Comparison of ENCODE assay signal across 22 cellular contexts in genomic region chr17:50393700-50394099, GRCh38. TPM values are rescaled to one million over a fixed set of nuclear protein-coding genes. Genes with fewer than 3 reads are reported as not detected.
A peak's percentile ranks its signal among the peaks of the same experiment; 100 is the strongest.
DNase-seq lines count a peak whose midpoint lies in the region; ATAC-seq and TF ChIP-seq lines count a peak whose summit lies in the region.
"Had no signal": no experiment of that assay in that cellular context is flagged by ENCODE, and none has a peak within 500 bp of the region (broad histone marks: within the 10 kb centered on the region; RNA-seq: fewer than 3 reads in every experiment).

No MANE protein-coding gene starts in this region.

- peak overlapping the region; percentile 2 for H3K27ac Mint-ChIP-seq in activated CD4-positive, alpha-beta T cell treated with anti-CD3 and anti-CD28 coated beads, Interleukin-2, amount 10 ng/mL, durations not matched to agents 24 days and 14 days
- H3K27ac Mint-ChIP-seq in neural crest cell (ENCODE audit: unreplicated experiment): no peak overlapping the region
- H3K27ac Mint-ChIP-seq: H9 had no signal

- peak overlapping the region; percentile 8 for H3K4me3 Mint-ChIP-seq in activated CD4-positive, alpha-beta T cell treated with anti-CD3 and anti-CD28 coated beads, Interleukin-2, amount 10 ng/mL, durations not matched to agents 24 days and 14 days
- H3K4me3 Mint-ChIP-seq in neural crest cell: peak overlapping the region; percentile 77
- H3K4me3 Mint-ChIP-seq: H9 had no signal

- intact Hi-C loops in activated CD4-positive, alpha-beta T cell treated with anti-CD3 and anti-CD28 coated beads, Interleukin-2, amount 10 ng/mL, durations not matched to agents 24 days and 14 days (cut with micrococcal nuclease): no loop called here

- peak overlapping the region; percentile 76; the same call in 1 of the 2 replicates for H3K27ac ChIP-seq in VCaP
- H3K27ac ChIP-seq: HL-60 had no signal

- no peaks in the 10 kb centered on the region for H3K27me3 Mint-ChIP-seq in activated CD4-positive, alpha-beta T cell treated with anti-CD3 and anti-CD28 coated beads, Interleukin-2, amount 10 ng/mL, durations not matched to agents 24 days and 14 days
- H3K27me3 Mint-ChIP-seq in neural crest cell (ENCODE audit: low read depth): no peaks in the 10 kb centered on the region

- no peak for DNase-seq in activated CD4-positive, alpha-beta T cell treated with anti-CD3 and anti-CD28 coated beads, Interleukin-2, amount 10 ng/mL, durations not matched to agents 24 days and 14 days
- DNase-seq in activated CD4-positive, alpha-beta T cell treated with anti-CD3 and anti-CD28 coated beads for 48 hours: no peak
- DNase-seq in GM03348 (ENCODE audit: low spot score) (peak; percentile 0), neural crest cell (ENCODE audit: low read depth, low spot score) (no peak), COR-L47 (lab: John Stamatoyannopoulos, UW) (no peak), HuH-7.5 (ENCODE audit: low spot score) (no peak)
- DNase-seq: C1 segment of cervical spinal cord, DMS53, H9, KG1, MG63, NCI-H1105, NCI-H1694 treated with DMSO at 0.1 percent for 48 hours, NCI-H446, NCI-H748 treated with DMSO at 0.1 percent for 48 hours, SHP77 had no signal

- no peaks in the 10 kb centered on the region for H3K9me3 Mint-ChIP-seq in activated CD4-positive, alpha-beta T cell treated with anti-CD3 and anti-CD28 coated beads, Interleukin-2, amount 10 ng/mL, durations not matched to agents 24 days and 14 days
- H3K9me3 Mint-ChIP-seq in neural crest cell: no peaks in the 10 kb centered on the region
- H3K9me3 Mint-ChIP-seq: H9 had no signal

- peaks cover 32% of the 10 kb centered on the region for H3K4me1 Mint-ChIP-seq in activated CD4-positive, alpha-beta T cell treated with anti-CD3 and anti-CD28 coated beads, Interleukin-2, amount 10 ng/mL, durations not matched to agents 24 days and 14 days
- peaks cover 22% of the 10 kb centered on the region for H3K4me1 Mint-ChIP-seq in neural crest cell

- ATAC-seq in HG02973 (IDR thresholded peaks at IDR 0.05; ENCODE audit: unreplicated experiment): no peak
- ATAC-seq: GM12878, Panc1, SK-N-SH treated with all-trans-retinoic acid at 6 μM for 48 hours had no signal

- no peak for TF ChIP-seq CTCF in VCaP (conservative IDR thresholded peaks at IDR 0.05)
- no peak for TF ChIP-seq CTCF in neural crest cell (conservative IDR thresholded peaks at IDR 0.05)

- peaks cover 55% of the 10 kb centered on the region for H3K36me3 Mint-ChIP-seq in activated CD4-positive, alpha-beta T cell treated with anti-CD3 and anti-CD28 coated beads, Interleukin-2, amount 10 ng/mL, durations not matched to agents 24 days and 14 days (ENCODE audit: low read depth)
- H3K36me3 Mint-ChIP-seq in neural crest cell (ENCODE audit: low read depth): peaks cover 3% of the 10 kb centered on the region

RNA-seq across cellular contexts. Expression of gene LRRC59, which starts 3.6 kb away (rescaled TPM):
- total RNA-seq in activated CD4-positive, alpha-beta T cell treated with anti-CD3 and anti-CD28 coated beads, Interleukin-2, amount 10 ng/mL, durations not matched to agents 24 days and 14 days: 113 and 117 TPM in 2 replicates
- 92.3 and 92.7 TPM in 2 replicates for total RNA-seq in neural crest cell

RNA-seq across cellular contexts. Expression of gene EME1, which starts 20.7 kb away (rescaled TPM):
- total RNA-seq in activated CD4-positive, alpha-beta T cell treated with anti-CD3 and anti-CD28 coated beads, Interleukin-2, amount 10 ng/mL, durations not matched to agents 24 days and 14 days: 30.7 and 35.4 TPM in 2 replicates
- total RNA-seq in neural crest cell: 25.5 and 31.4 TPM in 2 replicates

RNA-seq across cellular contexts. Expression of gene MRPL27, which starts 20.7 kb away (rescaled TPM):
- total RNA-seq in activated CD4-positive, alpha-beta T cell treated with anti-CD3 and anti-CD28 coated beads, Interleukin-2, amount 10 ng/mL, durations not matched to agents 24 days and 14 days: 80.5 and 83.3 TPM in 2 replicates
- total RNA-seq in neural crest cell: 70.4 and 72.2 TPM in 2 replicates

RNA-seq across cellular contexts. Expression of gene ACSF2, which starts 32.3 kb away (rescaled TPM):
- 13.6 and 16.5 TPM in 2 replicates for total RNA-seq in activated CD4-positive, alpha-beta T cell treated with anti-CD3 and anti-CD28 coated beads, Interleukin-2, amount 10 ng/mL, durations not matched to agents 24 days and 14 days
- total RNA-seq in neural crest cell: 31.5 and 34.5 TPM in 2 replicates

RNA-seq across cellular contexts. Expression of gene XYLT2, which starts 47.8 kb away (rescaled TPM):
- 65.3 and 66.5 TPM in 2 replicates for total RNA-seq in activated CD4-positive, alpha-beta T cell treated with anti-CD3 and anti-CD28 coated beads, Interleukin-2, amount 10 ng/mL, durations not matched to agents 24 days and 14 days
- 23.4 and 26.5 TPM in 2 replicates for total RNA-seq in neural crest cell
